In the genomic region with DNA sequence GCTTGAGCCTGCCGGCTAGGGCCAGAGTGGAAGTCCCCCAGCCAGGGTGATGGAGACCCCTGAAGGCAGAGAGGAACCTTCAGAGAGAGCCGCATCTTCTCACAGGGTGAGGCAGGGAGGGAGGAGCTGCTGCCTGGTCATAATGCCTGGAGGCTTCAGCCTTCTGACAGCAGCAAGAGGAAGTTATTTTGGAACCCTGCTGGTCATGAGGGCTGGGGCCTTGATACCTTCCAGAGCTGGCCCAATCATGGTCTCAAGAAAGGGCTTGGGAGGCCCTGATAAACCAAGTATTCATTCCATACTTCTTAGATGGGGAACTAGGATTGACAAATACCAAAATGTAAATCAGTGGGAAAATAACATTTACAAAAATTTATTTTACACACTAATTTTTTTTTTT, we compare ENCODE assay signal across 1 cellular context.
TF ChIP-seq lines count a peak whose summit lies in the region.

No MANE protein-coding gene starts in this region.

TF ChIP-seq in HepG2, 621 proteins besides CTCF, POLR2A, EP300 and RAD21:
- TF ChIP-seq, protein P1, sequence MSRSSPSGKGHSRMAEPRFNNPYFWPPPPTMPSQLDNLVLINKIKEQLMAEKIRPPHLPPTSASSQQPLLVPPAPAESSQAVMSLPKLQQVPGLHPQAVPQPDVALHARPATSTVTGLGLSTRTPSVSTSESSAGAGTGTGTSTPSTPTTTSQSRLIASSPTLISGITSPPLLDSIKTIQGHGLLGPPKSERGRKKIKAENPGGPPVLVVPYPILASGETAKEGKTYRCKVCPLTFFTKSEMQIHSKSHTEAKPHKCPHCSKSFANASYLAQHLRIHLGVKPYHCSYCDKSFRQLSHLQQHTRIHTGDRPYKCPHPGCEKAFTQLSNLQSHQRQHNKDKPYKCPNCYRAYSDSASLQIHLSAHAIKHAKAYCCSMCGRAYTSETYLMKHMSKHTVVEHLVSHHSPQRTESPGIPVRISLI (CRISPR knock-in tag; IDR thresholded peaks at IDR 0.05; ENCODE audit: borderline replicate concordance): no peak
- no peak for TF ChIP-seq ZNF563 (CRISPR knock-in tag; IDR thresholded peaks at IDR 0.05)
- no peak for TF ChIP-seq U2AF2 (IDR thresholded peaks at IDR 0.05; ENCODE audit: low read depth, low read length)
- TF ChIP-seq, protein P2, sequence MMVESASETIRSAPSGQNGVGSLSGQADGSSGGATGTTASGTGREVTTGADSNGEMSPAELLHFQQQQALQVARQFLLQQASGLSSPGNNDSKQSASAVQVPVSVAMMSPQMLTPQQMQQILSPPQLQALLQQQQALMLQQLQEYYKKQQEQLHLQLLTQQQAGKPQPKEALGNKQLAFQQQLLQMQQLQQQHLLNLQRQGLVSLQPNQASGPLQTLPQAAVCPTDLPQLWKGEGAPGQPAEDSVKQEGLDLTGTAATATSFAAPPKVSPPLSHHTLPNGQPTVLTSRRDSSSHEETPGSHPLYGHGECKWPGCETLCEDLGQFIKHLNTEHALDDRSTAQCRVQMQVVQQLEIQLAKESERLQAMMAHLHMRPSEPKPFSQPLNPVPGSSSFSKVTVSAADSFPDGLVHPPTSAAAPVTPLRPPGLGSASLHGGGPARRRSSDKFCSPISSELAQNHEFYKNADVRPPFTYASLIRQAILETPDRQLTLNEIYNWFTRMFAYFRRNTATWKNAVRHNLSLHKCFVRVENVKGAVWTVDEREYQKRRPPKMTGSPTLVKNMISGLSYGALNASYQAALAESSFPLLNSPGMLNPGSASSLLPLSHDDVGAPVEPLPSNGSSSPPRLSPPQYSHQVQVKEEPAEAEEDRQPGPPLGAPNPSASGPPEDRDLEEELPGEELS (CRISPR knock-in tag; IDR thresholded peaks at IDR 0.05): no peak
- no peak for TF ChIP-seq GTF3A (CRISPR knock-in tag; conservative IDR thresholded peaks at IDR 0.05)
- TF ChIP-seq EED (CRISPR knock-in tag; IDR thresholded peaks at IDR 0.05): no peak
- no peak for TF ChIP-seq GATAD2A (CRISPR knock-in tag; IDR thresholded peaks at IDR 0.05)
